ENCODE assay signal across 1 cellular context in genomic region chr1:29259802-29260441, GRCh38.
TF ChIP-seq lines count a peak whose summit lies in the region.

No MANE protein-coding gene starts in this region.

TF ChIP-seq in GM23338, 12 proteins besides CTCF, POLR2A, EP300 and RAD21 (continued from another document):
- TF ChIP-seq, protein P1, sequence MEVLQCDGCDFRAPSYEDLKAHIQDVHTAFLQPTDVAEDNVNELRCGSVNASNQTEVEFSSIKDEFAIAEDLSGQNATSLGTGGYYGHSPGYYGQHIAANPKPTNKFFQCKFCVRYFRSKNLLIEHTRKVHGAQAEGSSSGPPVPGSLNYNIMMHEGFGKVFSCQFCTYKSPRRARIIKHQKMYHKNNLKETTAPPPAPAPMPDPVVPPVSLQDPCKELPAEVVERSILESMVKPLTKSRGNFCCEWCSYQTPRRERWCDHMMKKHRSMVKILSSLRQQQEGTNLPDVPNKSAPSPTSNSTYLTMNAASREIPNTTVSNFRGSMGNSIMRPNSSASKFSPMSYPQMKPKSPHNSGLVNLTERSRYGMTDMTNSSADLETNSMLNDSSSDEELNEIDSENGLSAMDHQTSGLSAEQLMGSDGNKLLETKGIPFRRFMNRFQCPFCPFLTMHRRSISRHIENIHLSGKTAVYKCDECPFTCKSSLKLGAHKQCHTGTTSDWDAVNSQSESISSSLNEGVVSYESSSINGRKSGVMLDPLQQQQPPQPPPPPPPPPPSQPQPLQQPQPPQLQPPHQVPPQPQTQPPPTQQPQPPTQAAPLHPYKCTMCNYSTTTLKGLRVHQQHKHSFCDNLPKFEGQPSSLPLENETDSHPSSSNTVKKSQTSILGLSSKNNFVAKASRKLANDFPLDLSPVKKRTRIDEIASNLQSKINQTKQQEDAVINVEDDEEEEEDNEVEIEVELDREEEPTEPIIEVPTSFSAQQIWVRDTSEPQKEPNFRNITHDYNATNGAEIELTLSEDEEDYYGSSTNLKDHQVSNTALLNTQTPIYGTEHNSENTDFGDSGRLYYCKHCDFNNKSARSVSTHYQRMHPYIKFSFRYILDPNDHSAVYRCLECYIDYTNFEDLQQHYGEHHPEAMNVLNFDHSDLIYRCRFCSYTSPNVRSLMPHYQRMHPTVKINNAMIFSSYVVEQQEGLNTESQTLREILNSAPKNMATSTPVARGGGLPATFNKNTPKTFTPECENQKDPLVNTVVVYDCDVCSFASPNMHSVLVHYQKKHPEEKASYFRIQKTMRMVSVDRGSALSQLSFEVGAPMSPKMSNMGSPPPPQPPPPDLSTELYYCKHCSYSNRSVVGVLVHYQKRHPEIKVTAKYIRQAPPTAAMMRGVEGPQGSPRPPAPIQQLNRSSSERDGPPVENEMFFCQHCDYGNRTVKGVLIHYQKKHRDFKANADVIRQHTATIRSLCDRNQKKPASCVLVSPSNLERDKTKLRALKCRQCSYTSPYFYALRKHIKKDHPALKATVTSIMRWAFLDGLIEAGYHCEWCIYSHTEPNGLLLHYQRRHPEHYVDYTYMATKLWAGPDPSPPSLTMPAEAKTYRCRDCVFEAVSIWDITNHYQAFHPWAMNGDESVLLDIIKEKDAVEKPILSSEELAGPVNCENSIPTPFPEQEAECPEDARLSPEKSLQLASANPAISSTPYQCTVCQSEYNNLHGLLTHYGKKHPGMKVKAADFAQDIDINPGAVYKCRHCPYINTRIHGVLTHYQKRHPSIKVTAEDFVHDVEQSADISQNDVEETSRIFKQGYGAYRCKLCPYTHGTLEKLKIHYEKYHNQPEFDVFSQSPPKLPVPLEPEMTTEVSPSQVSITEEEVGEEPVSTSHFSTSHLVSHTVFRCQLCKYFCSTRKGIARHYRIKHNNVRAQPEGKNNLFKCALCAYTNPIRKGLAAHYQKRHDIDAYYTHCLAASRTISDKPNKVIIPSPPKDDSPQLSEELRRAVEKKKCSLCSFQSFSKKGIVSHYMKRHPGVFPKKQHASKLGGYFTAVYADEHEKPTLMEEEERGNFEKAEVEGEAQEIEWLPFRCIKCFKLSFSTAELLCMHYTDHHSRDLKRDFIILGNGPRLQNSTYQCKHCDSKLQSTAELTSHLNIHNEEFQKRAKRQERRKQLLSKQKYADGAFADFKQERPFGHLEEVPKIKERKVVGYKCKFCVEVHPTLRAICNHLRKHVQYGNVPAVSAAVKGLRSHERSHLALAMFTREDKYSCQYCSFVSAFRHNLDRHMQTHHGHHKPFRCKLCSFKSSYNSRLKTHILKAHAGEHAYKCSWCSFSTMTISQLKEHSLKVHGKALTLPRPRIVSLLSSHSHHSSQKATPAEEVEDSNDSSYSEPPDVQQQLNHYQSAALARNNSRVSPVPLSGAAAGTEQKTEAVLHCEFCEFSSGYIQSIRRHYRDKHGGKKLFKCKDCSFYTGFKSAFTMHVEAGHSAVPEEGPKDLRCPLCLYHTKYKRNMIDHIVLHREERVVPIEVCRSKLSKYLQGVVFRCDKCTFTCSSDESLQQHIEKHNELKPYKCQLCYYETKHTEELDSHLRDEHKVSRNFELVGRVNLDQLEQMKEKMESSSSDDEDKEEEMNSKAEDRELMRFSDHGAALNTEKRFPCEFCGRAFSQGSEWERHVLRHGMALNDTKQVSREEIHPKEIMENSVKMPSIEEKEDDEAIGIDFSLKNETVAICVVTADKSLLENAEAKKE (CRISPR knock-in tag; IDR thresholded peaks at IDR 0.05), result no peak
- TF ChIP-seq NANOG (IDR thresholded peaks at IDR 0.05; ENCODE audit: borderline replicate concordance) (no peak), EZH2phosphoT487 (IDR thresholded peaks at IDR 0.05; ENCODE audit: unreplicated experiment) (no peak), ZNF114 (CRISPR knock-in tag; IDR thresholded peaks at IDR 0.05) (no peak), POLR2AphosphoS5 (IDR thresholded peaks at IDR 0.05; ENCODE audit: low read depth) (0 out of 2 replicates have a peak, but pooled peaks have one; percentile 29), ZNF331 (CRISPR knock-in tag; IDR thresholded peaks at IDR 0.05; ENCODE audit: low read depth) (no peak)
TF ChIP-seq in GM23338: peak in this region for 1.
